In the genomic region with DNA sequence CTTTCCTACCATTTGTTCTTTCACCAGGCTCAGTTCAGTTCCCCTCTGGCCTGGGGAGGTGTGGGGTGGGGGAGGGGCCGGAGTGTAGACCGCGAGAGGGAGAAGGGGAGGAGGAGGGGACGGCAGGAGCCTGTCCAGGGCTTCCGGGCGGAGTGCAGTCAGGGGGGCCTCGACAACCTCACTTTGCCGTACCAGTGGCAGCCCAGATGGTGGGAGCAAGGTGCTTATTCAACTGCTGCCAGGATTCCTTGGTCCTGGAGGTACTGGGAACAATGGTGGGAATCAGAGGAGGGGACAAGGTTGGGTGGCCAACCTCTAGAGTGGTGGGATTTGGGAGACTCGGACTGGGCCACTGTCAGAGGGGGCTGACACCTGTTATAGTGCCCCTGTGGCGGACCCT, we compare ENCODE assay signal across 8 cellular contexts. TPM values are rescaled to one million over a fixed set of nuclear protein-coding genes. Genes with fewer than 3 reads are reported as not detected.
DNase-seq lines count a peak whose midpoint lies in the region; ATAC-seq lines count a peak whose summit lies in the region.

No MANE protein-coding gene starts in this region.

- peak overlapping the region; percentile 86 for H3K4me3 ChIP-seq in adipocyte (ENCODE audit: low read length)

- peak overlapping the region; percentile 58 for H3K27ac ChIP-seq in substantia nigra (ENCODE audit: low read depth, low read length, poor library complexity, severe bottlenecking)

- DNase-seq in activated CD4-positive, alpha-beta T cell treated with anti-CD3 and anti-CD28 coated beads for 36 hours: no peak
- no peak for DNase-seq in activated CD4-positive, alpha-beta T cell treated with anti-CD3 and anti-CD28 coated beads, Interleukin-2, amount 50 U/mL, for 4 hours
- DNase-seq in adipocyte (ENCODE audit: low read depth): peak; percentile 15
- DNase-seq in left kidney (ENCODE audit: low read depth, low spot score): peak; percentile 61
- DNase-seq in substantia nigra (lab: John Stamatoyannopoulos, UW): peak in 4 of 49 donors; percentile 11 to 24 (median 18)
- no peak for DNase-seq in medulla oblongata (ENCODE audit: extremely low spot score)

- no peaks in the 10 kb centered on the region for H3K27me3 ChIP-seq in adipocyte (replicated peaks; ENCODE audit: control insufficient read depth, insufficient read depth, low read length)

- H3K36me3 ChIP-seq in adipocyte (ENCODE audit: control insufficient read depth, insufficient read depth, low read length, severe bottlenecking): no peaks in the 10 kb centered on the region

- POLR2A ChIA-PET in activated CD4-positive, alpha-beta T cell treated with anti-CD3 and anti-CD28 coated beads for 36 hours (lab: Charles Lee): no interaction called here

- peak overlapping the region; percentile 89 for H3K9ac ChIP-seq in adipocyte (ENCODE audit: low read length)

- H3K27ac Mint-ChIP-seq in activated CD4-positive, alpha-beta T cell treated with anti-CD3 and anti-CD28 coated beads for 36 hours: no peak overlapping the region

- H3K27me3 Mint-ChIP-seq in activated CD4-positive, alpha-beta T cell treated with anti-CD3 and anti-CD28 coated beads for 36 hours: peaks cover 24% of the 10 kb centered on the region

- no peaks in the 10 kb centered on the region for H3K36me3 Mint-ChIP-seq in activated CD4-positive, alpha-beta T cell treated with anti-CD3 and anti-CD28 coated beads for 36 hours (ENCODE audit: low read depth)

- intact Hi-C loops in activated CD4-positive, alpha-beta T cell treated with anti-CD3 and anti-CD28 coated beads for 36 hours (cut with DNase I, micrococcal nuclease): no loop called here

- no peaks in the 10 kb centered on the region for H3K9me3 Mint-ChIP-seq in activated CD4-positive, alpha-beta T cell treated with anti-CD3 and anti-CD28 coated beads for 36 hours (ENCODE audit: low read depth)

- no peak for ATAC-seq in activated CD4-positive, alpha-beta T cell treated with anti-CD3 and anti-CD28 coated beads for 36 hours
- no peak for ATAC-seq in HG02970 (IDR thresholded peaks at IDR 0.05; ENCODE audit: low FRiP score, unreplicated experiment)
- no peak for ATAC-seq in GM21423 (IDR thresholded peaks at IDR 0.05; ENCODE audit: unreplicated experiment)

- peak overlapping the region; percentile 48 for H3K4me3 Mint-ChIP-seq in activated CD4-positive, alpha-beta T cell treated with anti-CD3 and anti-CD28 coated beads for 36 hours

- CTCF ChIA-PET in activated CD4-positive, alpha-beta T cell treated with anti-CD3 and anti-CD28 coated beads for 36 hours (lab: Charles Lee): interaction anchor here (0.6 to 1.5 kb wide), 2 partner anchors 12 to 89 kb away, joined by 3 to 7 read pairs; no protein-coding TSS in a partner anchor

- no peaks in the 10 kb centered on the region for H3K9me3 ChIP-seq in adipocyte (ENCODE audit: control insufficient read depth, low read length)

- peaks cover 30% of the 10 kb centered on the region for H3K4me1 ChIP-seq in adipocyte (ENCODE audit: control insufficient read depth, insufficient read depth, low read length)

- peaks cover 13% of the 10 kb centered on the region for H3K4me1 Mint-ChIP-seq in activated CD4-positive, alpha-beta T cell treated with anti-CD3 and anti-CD28 coated beads for 36 hours

RNA-seq across cellular contexts. Expression of a gene that starts 1.2 kb away (rescaled TPM):
- total RNA-seq in activated CD4-positive, alpha-beta T cell treated with anti-CD3 and anti-CD28 coated beads for 36 hours: 1 to 10 TPM; 1.0 TPM

RNA-seq across cellular contexts. Expression of a gene that starts 12.8 kb away (rescaled TPM):
- total RNA-seq in activated CD4-positive, alpha-beta T cell treated with anti-CD3 and anti-CD28 coated beads for 36 hours: 10 to 100 TPM; 30.3 to 31.0 TPM

RNA-seq across cellular contexts. Expression of a gene that starts 23.7 kb away (rescaled TPM):
- total RNA-seq in activated CD4-positive, alpha-beta T cell treated with anti-CD3 and anti-CD28 coated beads for 36 hours: 1 to 10 TPM; 3.1 to 4.9 TPM

Comparison
In these comparisons a context has a peak if more than half of its experiments do, and no peak if none do; other contexts are left out.
1. DNase-seq: peak in adipocyte (single experiment) and left kidney (single experiment); none in activated CD4-positive, alpha-beta T cell treated with anti-CD3 and anti-CD28 coated beads for 36 hours (single experiment), activated CD4-positive, alpha-beta T cell treated with anti-CD3 and anti-CD28 coated beads, Interleukin-2, amount 50 U/mL, for 4 hours (0 of 2) and medulla oblongata (single experiment).